ENCODE assay signal across 19 cellular contexts in the genomic region with DNA sequence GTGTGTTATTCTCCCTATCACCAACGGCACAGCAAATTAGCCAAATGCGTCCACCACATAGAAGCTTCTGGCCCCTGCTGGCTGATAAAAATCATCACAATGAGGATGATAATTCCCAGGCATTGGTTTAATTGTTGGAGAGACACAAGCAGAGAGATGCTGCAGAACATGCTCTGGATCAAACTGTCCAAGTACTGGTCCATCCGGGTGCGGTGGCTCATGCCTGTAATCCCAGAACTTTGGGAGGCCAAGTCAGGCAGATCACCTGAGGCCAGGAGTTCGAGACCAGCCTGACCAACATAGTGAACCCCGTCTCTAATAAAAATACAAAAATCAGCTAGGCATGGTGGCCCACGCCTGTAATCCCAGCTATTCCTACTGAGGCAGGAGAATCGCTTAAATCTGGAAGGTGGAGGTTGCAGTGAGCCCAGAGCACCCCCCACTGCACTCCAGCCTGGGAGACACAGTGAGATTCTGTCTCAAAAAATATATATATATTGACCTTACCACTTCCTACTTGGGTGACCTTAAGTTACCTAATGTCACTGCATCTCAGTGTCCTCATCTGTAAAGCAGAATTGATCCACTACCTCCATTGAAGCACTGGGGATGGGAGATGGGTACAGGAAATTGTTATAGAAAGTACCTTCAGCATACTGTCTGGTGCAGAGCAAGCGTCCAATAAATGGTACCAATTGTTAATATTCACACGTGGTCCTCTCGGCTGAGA.
"Had no signal": no experiment of that assay in that cellular context is flagged by ENCODE, and none has a peak within 500 bp of the region (broad histone marks: within the 10 kb centered on the region; RNA-seq: fewer than 3 reads in every experiment).

No MANE protein-coding gene starts in this region.

- H3K4me3 ChIP-seq: esophagus muscularis mucosa, gastroesophageal sphincter, lower lobe of right lung, skin epidermis, suprapubic skin had no signal

- H3K36me3 ChIP-seq: brain microvascular endothelial cell, esophagus muscularis mucosa, gastroesophageal sphincter, lower lobe of right lung, suprapubic skin had no signal

- H3K27me3 ChIP-seq: brain microvascular endothelial cell, esophagus muscularis mucosa, gastroesophageal sphincter, suprapubic skin had no signal

- H3K9me3 ChIP-seq: esophagus muscularis mucosa, gastroesophageal sphincter, lower lobe of right lung, suprapubic skin had no signal

- DNase-seq: activated CD4-positive, alpha-beta T cell treated with anti-CD3 and anti-CD28 coated beads, Interleukin-2, amount 50 U/mL, for 1 hour; activated CD8-positive, alpha-beta memory T cell treated with anti-CD3 and anti-CD28 coated beads for 24 hours; activated CD8-positive, alpha-beta memory T cell treated with anti-CD3 and anti-CD28 coated beads, Interleukin-2, amount 50 U/mL, for 48 hours; activated effector memory CD4-positive, alpha-beta T cell treated with Interleukin-2 at 50 U/mL for 16 hours; activated naive CD4-positive, alpha-beta T cell treated with anti-CD3 and anti-CD28 coated beads, Interleukin-2, amount 10 ng/mL, durations not matched to agents 7 days and 5 days; activated T-cell treated with anti-CD3 and anti-CD28 coated beads, Interleukin-2, amount 50 U/mL, for 48 hours; aorta; brain microvascular endothelial cell; cortex of kidney; lower lobe of right lung; stimulated activated CD4-positive, alpha-beta T cell treated with anti-CD3 and anti-CD28 coated beads, Interleukin-4, amount 100 ng/mL, for 1 hour; stimulated activated naive CD8-positive, alpha-beta T cell treated with anti-CD3 and anti-CD28 coated beads, Interleukin-15, amount 100 ng/mL, for 72 hours; trophoblast cell had no signal

- FAIRE-seq: endometrium had no signal

- ATAC-seq: activated CD4-positive, CD25-positive, alpha-beta regulatory T cell treated with anti-CD3 and anti-CD28 coated beads, Interleukin-2, amount 50 U/mL, for 24 hours; gastroesophageal sphincter; lower lobe of right lung; stimulated activated naive CD8-positive, alpha-beta T cell treated with anti-CD3 and anti-CD28 coated beads, Interleukin-15, amount 100 ng/mL, for 72 hours had no signal

- H3K27ac ChIP-seq: brain microvascular endothelial cell, suprapubic skin had no signal
